Comparison of ENCODE assay signal across 25 cellular contexts in the genomic region with DNA sequence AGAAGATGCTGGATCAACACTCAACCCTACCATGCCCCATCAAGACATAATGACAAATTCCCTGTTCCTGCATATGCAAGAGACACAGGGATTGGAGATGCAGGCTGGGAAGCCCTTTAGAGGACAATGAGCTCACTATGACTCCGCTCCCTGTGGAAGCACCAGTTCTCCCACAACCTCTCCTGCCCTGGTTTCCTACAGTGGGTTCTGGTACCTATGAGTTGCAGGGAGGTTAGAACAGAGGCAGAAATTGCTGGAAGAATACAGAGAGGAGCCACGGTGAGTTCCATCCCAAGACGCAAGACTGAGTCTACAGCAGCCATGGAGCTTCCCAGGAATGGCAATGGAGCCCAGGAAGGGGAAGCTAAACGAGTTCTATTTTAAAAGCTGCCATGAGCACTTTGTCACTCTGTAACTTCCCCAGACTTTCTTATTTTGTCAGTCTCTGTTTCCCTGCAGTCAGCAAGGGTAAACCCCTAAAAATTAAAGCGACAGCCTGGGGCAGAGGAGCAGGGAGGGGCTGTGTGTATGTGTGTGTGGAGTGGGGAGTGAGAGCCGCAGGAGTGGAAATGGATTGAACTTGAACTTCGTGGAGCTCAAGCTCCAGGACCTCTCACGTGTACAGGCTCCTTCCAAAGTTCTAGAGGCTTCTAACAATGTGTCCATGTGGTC. TPM values are rescaled to one million over a fixed set of nuclear protein-coding genes. Genes with fewer than 3 reads are reported as not detected.
A peak's percentile ranks its signal among the peaks of the same experiment; 100 is the strongest.
DNase-seq lines count a peak whose midpoint lies in the region; ATAC-seq and TF ChIP-seq lines count a peak whose summit lies in the region.
"Had no signal": no experiment of that assay in that cellular context is flagged by ENCODE, and none has a peak within 500 bp of the region (broad histone marks: within the 10 kb centered on the region; RNA-seq: fewer than 3 reads in every experiment).

No MANE protein-coding gene starts in this region.

- no peak overlapping the region for H3K27ac ChIP-seq in CD8-positive, alpha-beta memory T cell (ENCODE audit: low read depth, low read length)
- H3K27ac ChIP-seq: 22Rv1, ovary had no signal

- no peaks in the 10 kb centered on the region for H3K27me3 Mint-ChIP-seq in CD8-positive, alpha-beta memory T cell
- H3K27me3 Mint-ChIP-seq in activated B cell treated with CpG ODN at 0.5 μM for 24 hours = no peaks in the 10 kb centered on the region
- H3K27me3 Mint-ChIP-seq in natural killer cell (ENCODE audit: low read depth in 2 of 2) = no peaks in the 10 kb centered on the region

- peak overlapping the region in 5 of 8 donors; percentile 8 to 79 (median 46) for H3K27ac Mint-ChIP-seq in CD8-positive, alpha-beta memory T cell
- H3K27ac Mint-ChIP-seq in activated B cell treated with CpG ODN at 0.5 μM for 24 hours (peak overlapping the region; percentile 31), natural killer cell (peak overlapping the region; percentile 62 to 86)
- H3K27ac Mint-ChIP-seq: nephron, WTC11 had no signal

- DNase-seq in activated CD4-positive, CD25-positive, alpha-beta regulatory T cell treated with anti-CD3 and anti-CD28 coated beads, Interleukin-2, amount 50 U/mL, for 72 hours = peak; percentile 17
- no peak for DNase-seq in CD8-positive, alpha-beta memory T cell
- DNase-seq in activated B cell treated with CpG ODN at 0.5 μM for 24 hours (no peak), natural killer cell (no peak), NCI-H526 treated with DMSO at 0.1 percent for 48 hours (lab: John Stamatoyannopoulos, UW) (no peak)
- DNase-seq: activated gamma-delta T cell treated with Interleukin-2 at 50 U/mL for 16 hours; activated T-cell treated with anti-CD3 and anti-CD28 coated beads, Interleukin-2, amount 50 U/mL, for 1 hour; cerebellar nuclear complex; NCI-H1105; NCI-H1930; NCI-H526; ovary; retina; SHP77 treated with DMSO at 0.1 percent for 48 hours; spleen; stimulated activated CD4-positive, alpha-beta T cell treated with anti-CD3 and anti-CD28 coated beads, Interleukin-2, amount 100 ng/mL, for 48 hours; T-helper 9 cell had no signal

- no peaks in the 10 kb centered on the region for H3K27me3 ChIP-seq in CD8-positive, alpha-beta memory T cell (ENCODE audit: insufficient read depth, low read length, poor library complexity, severe bottlenecking)
- H3K27me3 ChIP-seq: ovary had no signal

- H3K4me3 Mint-ChIP-seq in CD8-positive, alpha-beta memory T cell = no peak overlapping the region
- peak overlapping the region; percentile 13 for H3K4me3 Mint-ChIP-seq in activated B cell treated with CpG ODN at 0.5 μM for 24 hours
- no peak overlapping the region for H3K4me3 Mint-ChIP-seq in natural killer cell
- H3K4me3 Mint-ChIP-seq: CD14-positive monocyte, nephron, WTC11 had no signal

- H3K4me1 ChIP-seq in CD8-positive, alpha-beta memory T cell (ENCODE audit: insufficient read depth, low read length) = no peaks in the 10 kb centered on the region

- TF ChIP-seq CTCF in activated B cell treated with CpG ODN at 0.5 μM for 24 hours (IDR thresholded peaks at IDR 0.05) (no peak), natural killer cell (IDR thresholded peaks at IDR 0.05) (no peak)

- ATAC-seq in activated CD4-positive, CD25-positive, alpha-beta regulatory T cell treated with anti-CD3 and anti-CD28 coated beads, Interleukin-2, amount 50 U/mL, for 24 hours = no peak
- no peak for ATAC-seq in activated B cell treated with CpG ODN at 0.5 μM for 24 hours (ENCODE audit: low read depth)
- ATAC-seq in natural killer cell = no peak
- ATAC-seq in GM19035 (IDR thresholded peaks at IDR 0.05; ENCODE audit: unreplicated experiment) = no peak
- no peak for ATAC-seq in HG03432 (IDR thresholded peaks at IDR 0.05; ENCODE audit: unreplicated experiment)
- ATAC-seq: WTC11 had no signal

- peaks cover 58% of the 10 kb centered on the region for H3K36me3 ChIP-seq in CD8-positive, alpha-beta memory T cell (ENCODE audit: insufficient read depth, low read length)
- H3K36me3 ChIP-seq: ovary had no signal

- H3K9me3 ChIP-seq in CD8-positive, alpha-beta memory T cell (ENCODE audit: low read length) = no peaks in the 10 kb centered on the region
- H3K9me3 ChIP-seq: ovary, spleen had no signal

- intact Hi-C loops in activated B cell treated with CpG ODN at 0.5 μM for 24 hours (cut with micrococcal nuclease) (loop anchor here (5.0 kb wide), 1 partner anchor 277 kb away; a partner anchor contains a TSS), natural killer cell (cut with micrococcal nuclease) (no loop called here)

- CTCF ChIA-PET in CD8-positive, alpha-beta memory T cell (lab: Charles Lee) = interaction anchor here (1.0 kb wide), 1 partner anchor 9 kb away, joined by 4 read pairs; no protein-coding TSS in a partner anchor
- CTCF ChIA-PET in activated B cell treated with CpG ODN at 0.5 μM for 24 hours (lab: Charles Lee) = interaction anchor here (4.2 kb wide), 1 partner anchor 9 kb away, joined by 23 read pairs; no protein-coding TSS in a partner anchor

- H3K36me3 Mint-ChIP-seq in CD8-positive, alpha-beta memory T cell = peaks cover 12 to 88% (median 21%) of the 10 kb centered on the region in 3 donors
- peaks cover 60% of the 10 kb centered on the region for H3K36me3 Mint-ChIP-seq in activated B cell treated with CpG ODN at 0.5 μM for 24 hours (ENCODE audit: low read depth)
- H3K36me3 Mint-ChIP-seq in natural killer cell = peaks cover 22% of the 10 kb centered on the region
- H3K36me3 Mint-ChIP-seq: WTC11 had no signal

- peaks cover 29 to 48% (median 47%) of the 10 kb centered on the region in 3 donors for H3K4me1 Mint-ChIP-seq in CD8-positive, alpha-beta memory T cell
- H3K4me1 Mint-ChIP-seq in activated B cell treated with CpG ODN at 0.5 μM for 24 hours (peaks cover 46% of the 10 kb centered on the region), natural killer cell (peaks cover 63 to 65% of the 10 kb centered on the region in 2 donors)
- H3K4me1 Mint-ChIP-seq: nephron, WTC11 had no signal

- no peaks in the 10 kb centered on the region for H3K9me3 Mint-ChIP-seq in CD8-positive, alpha-beta memory T cell
- H3K9me3 Mint-ChIP-seq in activated B cell treated with CpG ODN at 0.5 μM for 24 hours (no peaks in the 10 kb centered on the region), natural killer cell (no peaks in the 10 kb centered on the region)
- H3K9me3 Mint-ChIP-seq: nephron, WTC11 had no signal

- POLR2A ChIA-PET in CD8-positive, alpha-beta memory T cell (lab: Charles Lee) = interaction anchor here (1.4 kb wide), 1 partner anchor 55 kb away, joined by 4 read pairs; a partner anchor contains a TSS
- POLR2A ChIA-PET in activated B cell treated with CpG ODN at 0.5 μM for 24 hours (lab: Charles Lee) = interaction anchor here (0.6 to 4.5 kb wide), 5 partner anchors 9 to 1523 kb away, joined by 3 to 47 read pairs (median 3); a partner anchor contains a TSS

- no peak overlapping the region for H3K4me3 ChIP-seq in CD8-positive, alpha-beta memory T cell (ENCODE audit: low read length)
- H3K4me3 ChIP-seq: ovary, spleen had no signal

RNA-seq across cellular contexts. Expression of a gene that starts 42.3 kb away (rescaled TPM):
- total RNA-seq in CD8-positive, alpha-beta memory T cell = under 1 TPM; 0.18 to 0.35 TPM
- 0.61 TPM for polyA plus RNA-seq in CD8-positive, alpha-beta memory T cell
- total RNA-seq in activated B cell treated with CpG ODN at 0.5 μM for 24 hours (0.91 TPM in 2 replicates), natural killer cell (1 to 10 TPM in 2 of 3 donors, under 1 TPM in 1; 0.84 to 6.3 (median 1.4) TPM)
- total RNA-seq: endothelial cell of umbilical vein had no signal
- polyA plus RNA-seq: endothelial cell of umbilical vein had no signal

RNA-seq across cellular contexts. Expression of a gene that starts 55.8 kb away (rescaled TPM):
- 10 to 100 TPM; 28.6 to 30.2 TPM for total RNA-seq in CD8-positive, alpha-beta memory T cell
- 71.6 TPM for polyA plus RNA-seq in CD8-positive, alpha-beta memory T cell
- total RNA-seq in activated B cell treated with CpG ODN at 0.5 μM for 24 hours (31.0 and 34.2 TPM in 2 replicates), natural killer cell (100 to 1,000 TPM; 254 to 364 (median 348) TPM)
- total RNA-seq: endothelial cell of umbilical vein had no signal
- polyA plus RNA-seq: endothelial cell of umbilical vein had no signal
